ENCODE assay signal across 16 cellular contexts in the genomic region with DNA sequence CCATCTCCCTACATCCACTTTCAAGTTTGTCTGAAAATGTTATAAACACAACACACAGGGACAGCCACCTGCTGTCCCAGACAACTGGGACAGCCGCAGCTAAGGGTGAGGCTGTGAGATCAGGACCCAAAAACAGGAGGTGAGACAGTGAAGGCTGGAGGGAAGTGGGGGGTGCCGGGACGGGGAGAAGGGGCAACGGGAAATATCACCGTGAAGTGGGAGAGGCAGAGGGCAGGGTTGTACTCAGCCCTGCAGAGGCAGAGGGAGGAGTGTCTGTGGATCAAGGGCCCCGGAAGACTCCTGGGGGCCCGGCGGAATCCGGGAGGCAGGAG.
A peak's percentile ranks its signal among the peaks of the same experiment; 100 is the strongest.
DNase-seq lines count a peak whose midpoint lies in the region; ATAC-seq and TF ChIP-seq lines count a peak whose summit lies in the region.
"Had no signal": no experiment of that assay in that cellular context is flagged by ENCODE, and none has a peak within 500 bp of the region (broad histone marks: within the 10 kb centered on the region; RNA-seq: fewer than 3 reads in every experiment).

No MANE protein-coding gene starts in this region.

- H3K4me1 ChIP-seq in lower lobe of right lung: peaks cover 96% of the 10 kb centered on the region

- H3K4me1 Mint-ChIP-seq in activated CD4-positive, alpha-beta memory T cell treated with anti-CD3 and anti-CD28 coated beads for 36 hours (ENCODE audit: low read depth): peaks cover 2% of the 10 kb centered on the region
- H3K4me1 Mint-ChIP-seq: activated naive CD4-positive, alpha-beta T cell treated with anti-CD3 and anti-CD28 coated beads, Interleukin-2, amount 10 ng/mL, durations not matched to agents 7 days and 5 days had no signal

- no peak overlapping the region for H3K4me3 Mint-ChIP-seq in activated CD4-positive, alpha-beta memory T cell treated with anti-CD3 and anti-CD28 coated beads for 36 hours
- H3K4me3 Mint-ChIP-seq: activated naive CD4-positive, alpha-beta T cell treated with anti-CD3 and anti-CD28 coated beads, Interleukin-2, amount 10 ng/mL, durations not matched to agents 7 days and 5 days; naive thymus-derived CD8-positive, alpha-beta T cell had no signal

- no peaks in the 10 kb centered on the region for H3K36me3 Mint-ChIP-seq in activated CD4-positive, alpha-beta memory T cell treated with anti-CD3 and anti-CD28 coated beads for 36 hours
- H3K36me3 Mint-ChIP-seq: activated naive CD4-positive, alpha-beta T cell treated with anti-CD3 and anti-CD28 coated beads, Interleukin-2, amount 10 ng/mL, durations not matched to agents 7 days and 5 days; naive thymus-derived CD8-positive, alpha-beta T cell had no signal

- ATAC-seq in lower lobe of right lung: no peak
- ATAC-seq in HG02852 (IDR thresholded peaks at IDR 0.05; ENCODE audit: unreplicated experiment): no peak
- ATAC-seq in HG03108 (IDR thresholded peaks at IDR 0.05; ENCODE audit: unreplicated experiment): no peak
- ATAC-seq: HCT116; naive thymus-derived CD8-positive, alpha-beta T cell had no signal

- peak overlapping the region; percentile 99 for H3K27ac ChIP-seq in C4-2B
- peak overlapping the region; percentile 99 for H3K27ac ChIP-seq in WERI-Rb-1
- peak overlapping the region; percentile 69 for H3K27ac ChIP-seq in lower lobe of right lung

- no peaks in the 10 kb centered on the region for H3K27me3 ChIP-seq in WERI-Rb-1 (ENCODE audit: insufficient read depth, low read depth, severe bottlenecking)
- no peaks in the 10 kb centered on the region for H3K27me3 ChIP-seq in lower lobe of right lung (ENCODE audit: low read depth)

- no peak overlapping the region for H3K27ac Mint-ChIP-seq in activated CD4-positive, alpha-beta memory T cell treated with anti-CD3 and anti-CD28 coated beads for 36 hours
- H3K27ac Mint-ChIP-seq: activated naive CD4-positive, alpha-beta T cell treated with anti-CD3 and anti-CD28 coated beads, Interleukin-2, amount 10 ng/mL, durations not matched to agents 7 days and 5 days had no signal

- POLR2A ChIA-PET in activated CD4-positive, alpha-beta memory T cell treated with anti-CD3 and anti-CD28 coated beads for 36 hours (lab: Charles Lee): no interaction called here

- H3K27me3 Mint-ChIP-seq in activated CD4-positive, alpha-beta memory T cell treated with anti-CD3 and anti-CD28 coated beads for 36 hours: no peaks in the 10 kb centered on the region
- H3K27me3 Mint-ChIP-seq: naive thymus-derived CD8-positive, alpha-beta T cell had no signal

- DNase-seq in WERI-Rb-1 (no peak), lower lobe of right lung (no peak), retina (peak; percentile 39), GM19238 (ENCODE audit: insufficient read length, low spot score) (no peak)
- no peak for DNase-seq in activated CD4-positive, alpha-beta memory T cell treated with anti-CD3 and anti-CD28 coated beads for 36 hours
- DNase-seq: activated CD4-positive, alpha-beta T cell treated with anti-CD3 and anti-CD28 coated beads for 4 hours; activated naive CD4-positive, alpha-beta T cell treated with anti-CD3 and anti-CD28 coated beads, Interleukin-2, amount 10 ng/mL, durations not matched to agents 7 days and 5 days; dermis blood vessel endothelial cell; erythroblast; naive thymus-derived CD8-positive, alpha-beta T cell; stimulated activated CD4-positive, alpha-beta T cell treated with anti-CD3 and anti-CD28 coated beads, Interleukin-1b, Interleukin-23, amount 100 ng/mL, for 48 hours; T-helper 9 cell had no signal

- TF ChIP-seq CTCF in C4-2B (conservative IDR thresholded peaks at IDR 0.05) (no peak), WERI-Rb-1 (IDR thresholded peaks at IDR 0.05; ENCODE audit: low read depth, low read length) (no peak), lower lobe of right lung (IDR thresholded peaks at IDR 0.05) (no peak)

- H3K9me3 ChIP-seq in WERI-Rb-1 (ENCODE audit: severe bottlenecking) (no peaks in the 10 kb centered on the region), lower lobe of right lung (no peaks in the 10 kb centered on the region)

- peaks cover 2% of the 10 kb centered on the region; the same call in 1 of the 2 replicates for H3K36me3 ChIP-seq in WERI-Rb-1
- H3K36me3 ChIP-seq in lower lobe of right lung: no peaks in the 10 kb centered on the region

- H3K4me3 ChIP-seq in WERI-Rb-1 (ENCODE audit: low read depth, low read length) (peak overlapping the region; percentile 2), lower lobe of right lung (no peak overlapping the region)

- CTCF ChIA-PET in activated CD4-positive, alpha-beta memory T cell treated with anti-CD3 and anti-CD28 coated beads for 36 hours (lab: Charles Lee): no interaction called here

- intact Hi-C loops in lower lobe of right lung (cut with DNase I): no loop called here
- intact Hi-C loops in activated CD4-positive, alpha-beta memory T cell treated with anti-CD3 and anti-CD28 coated beads for 36 hours (cut with micrococcal nuclease): no loop called here

- no peaks in the 10 kb centered on the region for H3K9me3 Mint-ChIP-seq in activated CD4-positive, alpha-beta memory T cell treated with anti-CD3 and anti-CD28 coated beads for 36 hours
- H3K9me3 Mint-ChIP-seq: activated naive CD4-positive, alpha-beta T cell treated with anti-CD3 and anti-CD28 coated beads, Interleukin-2, amount 10 ng/mL, durations not matched to agents 7 days and 5 days; naive thymus-derived CD8-positive, alpha-beta T cell had no signal
